18 cellular contexts compared by ENCODE assay signal in the genomic region with DNA sequence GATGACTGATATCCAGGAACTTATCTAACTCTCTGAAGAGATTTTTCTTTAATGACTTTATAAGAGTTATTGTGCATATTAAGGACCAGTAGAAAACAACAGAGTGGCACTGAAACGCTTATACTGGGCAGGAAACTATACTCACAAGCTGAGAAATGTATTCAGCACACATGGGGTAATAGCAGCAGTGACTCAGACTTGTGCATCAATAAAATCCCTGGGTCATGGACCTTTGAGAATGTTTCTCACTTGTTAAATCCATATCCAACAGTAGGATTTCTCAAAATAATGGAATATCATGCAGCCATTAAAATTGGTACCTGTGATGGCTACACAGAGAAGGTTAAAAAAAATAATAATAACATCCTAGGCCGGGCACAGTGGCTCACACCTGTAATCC.
"Had no signal": no experiment of that assay in that cellular context is flagged by ENCODE, and none has a peak within 500 bp of the region (broad histone marks: within the 10 kb centered on the region; RNA-seq: fewer than 3 reads in every experiment).

No MANE protein-coding gene starts in this region.

- H3K27ac ChIP-seq: prostate gland, right lobe of liver, spleen, suprapubic skin had no signal

- H3K27me3 ChIP-seq: right lobe of liver, spleen, suprapubic skin had no signal

- H3K4me3 ChIP-seq: prostate gland, right lobe of liver, spleen, suprapubic skin had no signal

- DNase-seq: activated CD4-positive, alpha-beta T cell treated with anti-CD3 and anti-CD28 coated beads for 4 hours; activated CD8-positive, alpha-beta T cell treated with anti-CD3 and anti-CD28 coated beads for 36 hours; activated effector memory CD4-positive, alpha-beta T cell treated with anti-CD3 and anti-CD28 coated beads, Interleukin-2, amount 50 U/mL, for 16 hours; activated T-cell treated with anti-CD3 and anti-CD28 coated beads, Interleukin-2, amount 50 U/mL, for 4 hours; amniotic stem cell; central memory CD4-positive, alpha-beta T cell; effector memory CD4-positive, alpha-beta T cell; hypothalamus; left ventricle myocardium superior; nephron progenitor cell; right lobe of liver; spleen; T-helper 17 cell; trophoblast cell had no signal

- H3K36me3 ChIP-seq: prostate gland, right lobe of liver, spleen, suprapubic skin had no signal

- ATAC-seq: activated CD8-positive, alpha-beta T cell treated with anti-CD3 and anti-CD28 coated beads for 36 hours; activated naive CD4-positive, alpha-beta T cell treated with anti-CD3 and anti-CD28 coated beads, Interleukin-2, amount 50 U/mL, for 72 hours; activated T-cell treated with anti-CD3 and anti-CD28 coated beads, Interleukin-2, amount 50 U/mL, for 4 hours; left ventricle myocardium superior; right lobe of liver; T-helper 17 cell; WTC11 had no signal

- H3K4me1 ChIP-seq: prostate gland, right lobe of liver, suprapubic skin had no signal

- H3K9me3 ChIP-seq: prostate gland, right lobe of liver, spleen, suprapubic skin had no signal
